ENCODE assay signal across 8 cellular contexts in genomic region chr4:75673027-75673958, GRCh38. TPM values are rescaled to one million over a fixed set of nuclear protein-coding genes. Genes with fewer than 3 reads are reported as not detected.
DNase-seq lines count a peak whose midpoint lies in the region; ATAC-seq lines count a peak whose summit lies in the region.

TSS of gene G3BP2 (minus strand) at chr4:75673411. CDS start at chr4:75662025, 11,386 bp downstream.

- WGBS in aorta, 2 donors, result 0 to 1% methylated on average over 73 to 83 of the region's 83 CpGs

- peak; percentile 79 for ATAC-seq in GM18508 (IDR thresholded peaks at IDR 0.05; ENCODE audit: insufficient read depth, unreplicated experiment)
- peak; percentile 95 for ATAC-seq in HG03025 (IDR thresholded peaks at IDR 0.05; ENCODE audit: low FRiP score, unreplicated experiment)
- peak; percentile 99 for ATAC-seq in aorta (ENCODE audit: low FRiP score)

- intact Hi-C loops in aorta (cut with DNase I), result loop anchor here (1.0 to 2.0 kb wide), 3 partner anchors 42 to 51 kb away; partner anchors contain the start of genes CDKL2 (in 1 of the 2) and USO1 (in 1 of the 2)

- H3K36me3 ChIP-seq in rectal smooth muscle tissue (ENCODE audit: control insufficient read depth, insufficient read depth, low read length) (no peaks in the 10 kb centered on the region), aorta (ENCODE audit: control insufficient read depth in 1 of 2, insufficient read depth in 2 of 2, low read length in 1 of 2) (no peaks in the 10 kb centered on the region)

- no peaks in the 10 kb centered on the region for H3K9me3 ChIP-seq in aorta (ENCODE audit: control insufficient read depth, low read length)

- peak; percentile 95 to 97 for DNase-seq in NCI-H2081 (lab: John Stamatoyannopoulos, UW)
- DNase-seq in T1000 (lab: John Stamatoyannopoulos, UW), result peak; percentile 83
- DNase-seq in astrocyte of the hippocampus (ENCODE audit: low read depth, low spot score), result peak; percentile 99
- DNase-seq in hepatic stellate cell (ENCODE audit: low spot score), result peak; percentile 98
- DNase-seq in aorta, result peak; percentile 99

- no peaks in the 10 kb centered on the region for H3K27me3 ChIP-seq in rectal smooth muscle tissue (ENCODE audit: control insufficient read depth, insufficient read depth, low read length)
- no peaks in the 10 kb centered on the region for H3K27me3 ChIP-seq in aorta (ENCODE audit: control insufficient read depth in 1 of 2, insufficient read depth in 2 of 2, low read length in 1 of 2)

- peak within 1 kb of the TSS; percentile 94 for H3K4me3 ChIP-seq in rectal smooth muscle tissue (ENCODE audit: low read length)
- H3K4me3 ChIP-seq in aorta (ENCODE audit: low read length in 2 of 2), result peak within 1 kb of the TSS; percentile 63 to 82

- peak within 1 kb of the TSS; percentile 98 for H3K27ac ChIP-seq in rectal smooth muscle tissue (ENCODE audit: low read depth, low read length)
- peak within 1 kb of the TSS; percentile 45 to 85 for H3K27ac ChIP-seq in aorta (ENCODE audit: low read depth in 1 of 2, low read length in 2 of 2)

- H3K4me1 ChIP-seq in rectal smooth muscle tissue (ENCODE audit: control insufficient read depth, insufficient read depth, low read length), result peaks cover 14% of the 10 kb centered on the region
- peaks cover 0 to 8% of the 10 kb centered on the region in 2 donors for H3K4me1 ChIP-seq in aorta (ENCODE audit: control insufficient read depth in 1 of 2, insufficient read depth in 2 of 2, low read length in 2 of 2)

- H3K9ac ChIP-seq in rectal smooth muscle tissue (ENCODE audit: low read length), result peak within 1 kb of the TSS; percentile 87

RNA-seq across cellular contexts. Expression of gene G3BP2, which starts in this region (rescaled TPM):
- total RNA-seq in aorta, result 10 to 100 TPM; 99.6 to 99.7 TPM
- polyA plus RNA-seq in aorta, result 10 to 100 TPM; 36.7 to 38.6 TPM

Comparison
In these comparisons a context has a peak if more than half of its experiments do, and no peak if none do; other contexts are left out.
1. Peak in every context shown above with its lines: DNase-seq, ATAC-seq, H3K4me3 ChIP-seq and H3K27ac ChIP-seq.